ENCODE assay signal across 8 cellular contexts in the genomic region with DNA sequence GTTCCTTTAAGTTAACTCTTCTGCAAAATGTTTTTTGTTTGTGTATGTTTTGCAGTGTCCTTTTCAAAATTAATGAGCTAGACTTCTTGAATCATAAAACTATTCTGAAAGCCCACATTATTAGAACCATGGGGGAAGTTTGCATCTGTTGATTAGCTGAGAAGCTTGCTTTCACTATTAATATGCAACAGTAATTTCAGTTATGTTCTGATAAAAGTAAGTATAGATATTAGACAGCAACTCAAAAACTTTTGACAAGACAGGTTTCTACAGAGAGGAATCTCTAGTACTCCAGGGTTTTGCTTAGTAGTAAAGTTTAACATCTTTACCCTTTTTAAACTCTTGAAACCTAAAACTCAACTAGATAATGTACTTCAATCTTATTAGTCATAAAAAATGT.
DNase-seq lines count a peak whose midpoint lies in the region; ATAC-seq and TF ChIP-seq lines count a peak whose summit lies in the region.

No MANE protein-coding gene starts in this region.

- no peaks in the 10 kb centered on the region for H3K27me3 ChIP-seq in SK-N-SH (ENCODE audit: insufficient read depth)

- peaks cover 28% of the 10 kb centered on the region for H3K4me1 Mint-ChIP-seq in activated T-helper 17 cell treated with anti-CD3 and anti-CD28 coated beads, Interleukin-2, amount 50 U/mL, for 72 hours

- H3K27ac ChIP-seq in SK-N-SH (ENCODE audit: low read depth in 2 of 2, low read length in 1 of 2), result no peak overlapping the region

- H3K9me2 ChIP-seq in SK-N-SH, result no peaks in the 10 kb centered on the region

- no peaks in the 10 kb centered on the region for H3F3A ChIP-seq in SK-N-SH (replicated peaks; ENCODE audit: insufficient read depth)

- no peaks in the 10 kb centered on the region for H3K9me3 Mint-ChIP-seq in activated T-helper 17 cell treated with anti-CD3 and anti-CD28 coated beads, Interleukin-2, amount 50 U/mL, for 72 hours

- no peak for DNase-seq in SK-N-SH
- DNase-seq in SHP77 treated with DMSO at 0.1 percent for 48 hours (lab: John Stamatoyannopoulos, UW), result no peak
- DNase-seq in stimulated activated naive CD4-positive, alpha-beta T cell treated with Interleukin-2 at 50 U/mL for 16 hours (lab: John Stamatoyannopoulos, UW), result no peak
- no peak for DNase-seq in effector CD4-positive, alpha-beta T cell

- no peak for TF ChIP-seq CTCF in SK-N-SH (IDR thresholded peaks at IDR 0.05)

- POLR2A ChIA-PET in SK-N-SH (lab: Yijun Ruan, JAX), result no interaction called here

- H3K36me3 Mint-ChIP-seq in activated T-helper 17 cell treated with anti-CD3 and anti-CD28 coated beads, Interleukin-2, amount 50 U/mL, for 72 hours (ENCODE audit: low read depth), result no peaks in the 10 kb centered on the region

- ATAC-seq in GM18520 (IDR thresholded peaks at IDR 0.05; ENCODE audit: unreplicated experiment), result peak; percentile 47
- peak; percentile 62 for ATAC-seq in GM21381 (IDR thresholded peaks at IDR 0.05; ENCODE audit: unreplicated experiment)
- peak; percentile 64 for ATAC-seq in HG03095 (IDR thresholded peaks at IDR 0.05; ENCODE audit: unreplicated experiment)
- ATAC-seq in activated T-helper 17 cell treated with anti-CD3 and anti-CD28 coated beads, Interleukin-2, amount 50 U/mL, for 72 hours (replicated peaks), result peak; percentile 30

- peak overlapping the region; percentile 44 for H3K4me3 Mint-ChIP-seq in activated T-helper 17 cell treated with anti-CD3 and anti-CD28 coated beads, Interleukin-2, amount 50 U/mL, for 72 hours

- no peaks in the 10 kb centered on the region for H3K27me3 Mint-ChIP-seq in activated T-helper 17 cell treated with anti-CD3 and anti-CD28 coated beads, Interleukin-2, amount 50 U/mL, for 72 hours

- no peak for TF ChIP-seq RAD21 in SK-N-SH (IDR thresholded peaks at IDR 0.05; ENCODE audit: low read length)

- no peaks in the 10 kb centered on the region for H3K36me3 ChIP-seq in SK-N-SH (replicated peaks in 1 of 2; ENCODE audit: control insufficient read depth in 1 of 2, insufficient read depth in 2 of 2, low read length in 1 of 2)

- peaks cover 0 to 12% of the 10 kb centered on the region in 2 experiments; a peak in 1 of 4 replicates for H3K4me1 ChIP-seq in SK-N-SH (ENCODE audit: control insufficient read depth in 1 of 2, insufficient read depth in 2 of 2, low read depth in 1 of 2, low read length in 1 of 2)

- CTCF ChIA-PET in SK-N-SH (lab: Yijun Ruan, JAX), result interaction anchor here (1.6 kb wide), 1 partner anchor 16 kb away, joined by 3 read pairs; no protein-coding TSS in a partner anchor

- no peaks in the 10 kb centered on the region for H4K20me1 ChIP-seq in SK-N-SH (ENCODE audit: insufficient read depth)

- H3K9ac ChIP-seq in SK-N-SH, result no peak overlapping the region

- H3K27ac Mint-ChIP-seq in activated T-helper 17 cell treated with anti-CD3 and anti-CD28 coated beads, Interleukin-2, amount 50 U/mL, for 72 hours, result peak overlapping the region; percentile 44

- no peaks in the 10 kb centered on the region for H3K79me2 ChIP-seq in SK-N-SH (ENCODE audit: insufficient read depth)

- H3K4me2 ChIP-seq in SK-N-SH, result no peak overlapping the region

- no peak overlapping the region for H3K4me3 ChIP-seq in SK-N-SH (ENCODE audit: low read depth in 2 of 2, low read length in 1 of 2)

- no peak for TF ChIP-seq EP300 in SK-N-SH (IDR thresholded peaks at IDR 0.05; ENCODE audit: borderline replicate concordance in 1 of 2, low read depth in 1 of 2, low read length in 1 of 2)

- no peaks in the 10 kb centered on the region for H3K9me3 ChIP-seq in SK-N-SH

- no peak overlapping the region for H2AFZ ChIP-seq in SK-N-SH (ENCODE audit: low read depth)

TF ChIP-seq in SK-N-SH, 30 proteins besides CTCF, POLR2A, EP300 and RAD21:
- TF ChIP-seq, protein P1, sequence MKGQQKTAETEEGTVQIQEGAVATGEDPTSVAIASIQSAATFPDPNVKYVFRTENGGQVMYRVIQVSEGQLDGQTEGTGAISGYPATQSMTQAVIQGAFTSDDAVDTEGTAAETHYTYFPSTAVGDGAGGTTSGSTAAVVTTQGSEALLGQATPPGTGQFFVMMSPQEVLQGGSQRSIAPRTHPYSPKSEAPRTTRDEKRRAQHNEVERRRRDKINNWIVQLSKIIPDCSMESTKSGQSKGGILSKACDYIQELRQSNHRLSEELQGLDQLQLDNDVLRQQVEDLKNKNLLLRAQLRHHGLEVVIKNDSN (IDR thresholded peaks at IDR 0.05; ENCODE audit: borderline replicate concordance, low read depth), result no peak
- TF ChIP-seq RCOR1 (IDR thresholded peaks at IDR 0.05; ENCODE audit: low read length), result no peak
- TF ChIP-seq TAF1 (IDR thresholded peaks at IDR 0.05; ENCODE audit: borderline replicate concordance, low read depth, low read length), result no peak
- no peak for TF ChIP-seq NRF1 (IDR thresholded peaks at IDR 0.05; ENCODE audit: low read depth, low read length)
- TF ChIP-seq MEF2A (IDR thresholded peaks at IDR 0.05; ENCODE audit: borderline replicate concordance, low read depth), result no peak
- no peak for TF ChIP-seq TCF12 (IDR thresholded peaks at IDR 0.05)
- TF ChIP-seq MXI1 (IDR thresholded peaks at IDR 0.05; ENCODE audit: low read depth, low read length), result no peak
- TF ChIP-seq CHD2 (IDR thresholded peaks at IDR 0.05; ENCODE audit: low read length, partially characterized antibody), result no peak
- no peak for TF ChIP-seq RXRA (IDR thresholded peaks at IDR 0.05; ENCODE audit: borderline replicate concordance, low read depth)
- TF ChIP-seq JUND (IDR thresholded peaks at IDR 0.05), result no peak
- no peak for TF ChIP-seq FOXM1 (IDR thresholded peaks at IDR 0.05; ENCODE audit: low read depth)
- TF ChIP-seq FOSL2 (IDR thresholded peaks at IDR 0.05; ENCODE audit: borderline replicate concordance, low read depth), result no peak
- TF ChIP-seq, protein P2, sequence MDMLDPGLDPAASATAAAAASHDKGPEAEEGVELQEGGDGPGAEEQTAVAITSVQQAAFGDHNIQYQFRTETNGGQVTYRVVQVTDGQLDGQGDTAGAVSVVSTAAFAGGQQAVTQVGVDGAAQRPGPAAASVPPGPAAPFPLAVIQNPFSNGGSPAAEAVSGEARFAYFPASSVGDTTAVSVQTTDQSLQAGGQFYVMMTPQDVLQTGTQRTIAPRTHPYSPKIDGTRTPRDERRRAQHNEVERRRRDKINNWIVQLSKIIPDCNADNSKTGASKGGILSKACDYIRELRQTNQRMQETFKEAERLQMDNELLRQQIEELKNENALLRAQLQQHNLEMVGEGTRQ (IDR thresholded peaks at IDR 0.05; ENCODE audit: borderline replicate concordance, low read depth, low read length), result no peak
- TF ChIP-seq, protein P3, sequence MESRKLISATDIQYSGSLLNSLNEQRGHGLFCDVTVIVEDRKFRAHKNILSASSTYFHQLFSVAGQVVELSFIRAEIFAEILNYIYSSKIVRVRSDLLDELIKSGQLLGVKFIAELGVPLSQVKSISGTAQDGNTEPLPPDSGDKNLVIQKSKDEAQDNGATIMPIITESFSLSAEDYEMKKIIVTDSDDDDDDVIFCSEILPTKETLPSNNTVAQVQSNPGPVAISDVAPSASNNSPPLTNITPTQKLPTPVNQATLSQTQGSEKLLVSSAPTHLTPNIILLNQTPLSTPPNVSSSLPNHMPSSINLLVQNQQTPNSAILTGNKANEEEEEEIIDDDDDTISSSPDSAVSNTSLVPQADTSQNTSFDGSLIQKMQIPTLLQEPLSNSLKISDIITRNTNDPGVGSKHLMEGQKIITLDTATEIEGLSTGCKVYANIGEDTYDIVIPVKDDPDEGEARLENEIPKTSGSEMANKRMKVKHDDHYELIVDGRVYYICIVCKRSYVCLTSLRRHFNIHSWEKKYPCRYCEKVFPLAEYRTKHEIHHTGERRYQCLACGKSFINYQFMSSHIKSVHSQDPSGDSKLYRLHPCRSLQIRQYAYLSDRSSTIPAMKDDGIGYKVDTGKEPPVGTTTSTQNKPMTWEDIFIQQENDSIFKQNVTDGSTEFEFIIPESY (IDR thresholded peaks at IDR 0.05; ENCODE audit: borderline replicate concordance, low read depth), result no peak
- TF ChIP-seq, protein P4, sequence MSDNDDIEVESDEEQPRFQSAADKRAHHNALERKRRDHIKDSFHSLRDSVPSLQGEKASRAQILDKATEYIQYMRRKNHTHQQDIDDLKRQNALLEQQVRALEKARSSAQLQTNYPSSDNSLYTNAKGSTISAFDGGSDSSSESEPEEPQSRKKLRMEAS (IDR thresholded peaks at IDR 0.05; ENCODE audit: low read depth), result no peak
- no peak for TF ChIP-seq RFX5 (IDR thresholded peaks at IDR 0.05; ENCODE audit: low read length)
- TF ChIP-seq, protein P5, sequence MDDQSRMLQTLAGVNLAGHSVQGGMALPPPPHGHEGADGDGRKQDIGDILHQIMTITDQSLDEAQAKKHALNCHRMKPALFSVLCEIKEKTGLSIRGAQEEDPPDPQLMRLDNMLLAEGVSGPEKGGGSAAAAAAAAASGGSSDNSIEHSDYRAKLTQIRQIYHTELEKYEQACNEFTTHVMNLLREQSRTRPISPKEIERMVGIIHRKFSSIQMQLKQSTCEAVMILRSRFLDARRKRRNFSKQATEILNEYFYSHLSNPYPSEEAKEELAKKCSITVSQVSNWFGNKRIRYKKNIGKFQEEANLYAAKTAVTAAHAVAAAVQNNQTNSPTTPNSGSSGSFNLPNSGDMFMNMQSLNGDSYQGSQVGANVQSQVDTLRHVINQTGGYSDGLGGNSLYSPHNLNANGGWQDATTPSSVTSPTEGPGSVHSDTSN (IDR thresholded peaks at IDR 0.05), result no peak
- no peak for TF ChIP-seq GATA2 (CRISPR knock-in tag; IDR thresholded peaks at IDR 0.05)
